In genomic region chr2:168194784-168195522, GRCh38 we compare ENCODE assay signal across 8 cellular contexts. TPM values are rescaled to one million over a fixed set of nuclear protein-coding genes. Genes with fewer than 3 reads are reported as not detected.
DNase-seq lines count a peak whose midpoint lies in the region; ATAC-seq, FAIRE-seq and TF ChIP-seq lines count a peak whose summit lies in the region.

No MANE protein-coding gene starts in this region.

- CTCF ChIA-PET in HepG2 (lab: Yijun Ruan, JAX; ENCODE audit: low intra/inter-chr PET ratio, low total read pairs) = no interaction called here

- no peak overlapping the region for H3K27ac ChIP-seq in HepG2 (ENCODE audit: extremely low read length, insufficient read depth, low read length)

- H3K4me3 ChIP-seq in HepG2 (replicated peaks in 1 of 3; ENCODE audit: insufficient read depth in 1 of 3, low read depth in 2 of 3, low read length in 3 of 3) = no peak overlapping the region

- no peaks in the 10 kb centered on the region for H3K27me3 ChIP-seq in HepG2 (ENCODE audit: control insufficient read depth in 1 of 2, insufficient read depth in 2 of 2, low read length in 2 of 2)

- no peak overlapping the region for H3K4me2 ChIP-seq in HepG2 (ENCODE audit: low read depth, low read length)

- no peak for FAIRE-seq in HepG2 (lab: Jason Lieb, UNC)

- DNase-seq in AG08395 (ENCODE audit: low spot score) (peak; percentile 58), HepG2 (ENCODE audit: low spot score) (no peak), NCI-H446 (lab: John Stamatoyannopoulos, UW) (no peak), COLO668 (lab: John Stamatoyannopoulos, UW; ENCODE audit: unreplicated experiment) (no peak)
- peak; percentile 29 to 51 for DNase-seq in activated CD4-positive, alpha-beta T cell treated with anti-CD3 and anti-CD28 coated beads, Interleukin-2, amount 50 U/mL, for 48 hours
- DNase-seq in effector CD8-positive, alpha-beta T cell (lab: John Stamatoyannopoulos, UW) = no peak

- peaks cover 52% of the 10 kb centered on the region for H3K79me2 ChIP-seq in HepG2 (ENCODE audit: insufficient read depth, low read length)

- TF ChIP-seq RAD21 in HepG2 (CRISPR knock-in tag; IDR thresholded peaks at IDR 0.05) = no peak

- no peak for TF ChIP-seq CTCF in HepG2 (CRISPR knock-in tag; IDR thresholded peaks at IDR 0.05)

- TF ChIP-seq EP300 in HepG2 (IDR thresholded peaks at IDR 0.05; ENCODE audit: low read depth in 2 of 2, low read length in 2 of 2) (no peak), HepG2 (CRISPR knock-in tag; IDR thresholded peaks at IDR 0.05; ENCODE audit: borderline replicate concordance) (no peak)

- H3K36me3 ChIP-seq in HepG2 (replicated peaks in 1 of 2; ENCODE audit: control insufficient read depth in 1 of 2, insufficient read depth in 2 of 2, low read length in 2 of 2) = peaks cover 3 to 5% of the 10 kb centered on the region in 2 experiments; a peak in 3 of 5 replicates

- no peaks in the 10 kb centered on the region for H3K9me3 ChIP-seq in HepG2 (ENCODE audit: low read length)

- no peak overlapping the region for H3K9ac ChIP-seq in HepG2 (ENCODE audit: insufficient read depth, low read depth, low read length)

- intact Hi-C loops in HepG2 (cut with micrococcal nuclease; ENCODE audit: unreplicated experiment) = loop anchor here (5.0 kb wide), 1 partner anchor 58 kb away; no protein-coding TSS in a partner anchor

- no peak for TF ChIP-seq POLR2A in HepG2 (IDR thresholded peaks at IDR 0.05; ENCODE audit: insufficient read depth in 1 of 2, low read depth in 2 of 2, low read length in 2 of 2)

- WGBS in HepG2 (ENCODE audit: low lambda C conversion rate) = 97% methylated on average over 7 of the region's 7 CpGs

- POLR2A ChIA-PET in HepG2 (lab: Yijun Ruan, JAX) = no interaction called here

- peak; percentile 96 for ATAC-seq in GM18909 (IDR thresholded peaks at IDR 0.05; ENCODE audit: poor library complexity, unreplicated experiment)
- ATAC-seq in HG03039 (IDR thresholded peaks at IDR 0.05; ENCODE audit: unreplicated experiment) = peak; percentile 96
- no peak for ATAC-seq in HepG2

- H3K4me1 ChIP-seq in HepG2 (ENCODE audit: insufficient read depth, low read length) = peaks cover 96% of the 10 kb centered on the region

- in situ Hi-C loops in HepG2 (cut with HindIII; ENCODE audit: extremely low pct_ligation_motif_present, low pct_unique_long_range_greater_than_20kb) = no loop called here

- no TSS peak for BruUV-seq in HepG2 (replicated peaks; lab: Mats Ljungman, UMichigan)

- H2AFZ ChIP-seq in HepG2 (ENCODE audit: low read length) = no peak overlapping the region

- no peaks in the 10 kb centered on the region for H4K20me1 ChIP-seq in HepG2 (ENCODE audit: insufficient read depth, low read length)

TF ChIP-seq in HepG2, 621 proteins besides CTCF, POLR2A, EP300 and RAD21 (continues in another document):
- TF ChIP-seq ZNF333 (CRISPR knock-in tag; IDR thresholded peaks at IDR 0.05; ENCODE audit: borderline replicate concordance) (no peak), KLF9 (CRISPR knock-in tag; IDR thresholded peaks at IDR 0.05; ENCODE audit: low read depth) (no peak), ARID4A (CRISPR knock-in tag; IDR thresholded peaks at IDR 0.05; ENCODE audit: borderline replicate concordance) (no peak), BORCS8-MEF2B (CRISPR knock-in tag; IDR thresholded peaks at IDR 0.05) (no peak), TBX3 (IDR thresholded peaks at IDR 0.05; ENCODE audit: borderline replicate concordance) (no peak), ZNF512B (CRISPR knock-in tag; IDR thresholded peaks at IDR 0.05; ENCODE audit: borderline replicate concordance) (no peak), CREM (IDR thresholded peaks at IDR 0.05) (no peak), CREM (CRISPR knock-in tag; IDR thresholded peaks at IDR 0.05) (no peak), LCORL (IDR thresholded peaks at IDR 0.05) (no peak), LCORL (CRISPR knock-in tag; IDR thresholded peaks at IDR 0.05) (no peak), GABPB1 (CRISPR knock-in tag; IDR thresholded peaks at IDR 0.05) (no peak), ZNF570 (CRISPR knock-in tag; IDR thresholded peaks at IDR 0.05; ENCODE audit: borderline replicate concordance) (no peak), RELA (CRISPR knock-in tag; IDR thresholded peaks at IDR 0.05) (no peak), ZNF747 (CRISPR knock-in tag; IDR thresholded peaks at IDR 0.05; ENCODE audit: borderline replicate concordance) (no peak)

RNA-seq across cellular contexts. Expression of gene STK39, which starts 52.4 kb away (rescaled TPM):
- total RNA-seq in HepG2 (2016; rRNA removed; fragmentation: Illumina TruSeq; extraction: Trizol) = 27.3 and 27.5 TPM in 2 replicates
- total RNA-seq in HepG2 (2016; cell fraction: cytosol; rRNA removed; fragmentation: Illumina TruSeq; extraction: Trizol; ENCODE audit: low read depth) = 38.8 and 42.4 TPM in 2 replicates
- 26.6 and 28.7 TPM in 2 replicates for total RNA-seq in HepG2 (2016; cell fraction: insoluble cytoplasmic fraction; rRNA removed; fragmentation: Illumina TruSeq; extraction: Trizol)
- 34.3 and 39.4 TPM in 2 replicates for total RNA-seq in HepG2 (2016; cell fraction: membrane; rRNA removed; fragmentation: Illumina TruSeq; extraction: Trizol)
- 28.1 and 30.8 TPM in 2 replicates for total RNA-seq in HepG2 (2016; cell fraction: nucleus; rRNA removed; fragmentation: Illumina TruSeq; extraction: Trizol)
- 34.7 and 38.4 TPM in 2 replicates for polyA plus RNA-seq in HepG2 (2011; rRNA removed)
- 19.6 and 35.4 TPM in 2 replicates for polyA plus RNA-seq in HepG2 (2011; cell fraction: cytosol; rRNA removed)
- 15.4 and 20.0 TPM in 2 replicates for polyA plus RNA-seq in HepG2 (2011; cell fraction: nucleus; rRNA removed)
- 37.9 and 40.1 TPM in 2 replicates for polyA plus RNA-seq in HepG2 (2012)
- 23.2 and 23.9 TPM in 2 replicates for polyA plus RNA-seq in HepG2 (2016; cell fraction: cytosol; fragmentation: Illumina TruSeq; extraction: Trizol; ENCODE audit: low read depth)
- 39.3 and 39.7 TPM in 2 replicates for polyA plus RNA-seq in HepG2 (2016; cell fraction: insoluble cytoplasmic fraction; fragmentation: Illumina TruSeq; extraction: Trizol; ENCODE audit: low read depth)
- 33.8 and 36.7 TPM in 2 replicates for polyA plus RNA-seq in HepG2 (2016; cell fraction: membrane; fragmentation: Illumina TruSeq; extraction: Trizol; ENCODE audit: low read depth)
- polyA plus RNA-seq in HepG2 (2016; cell fraction: nucleus; fragmentation: Illumina TruSeq; extraction: Trizol; ENCODE audit: insufficient read depth, low read depth) = 24.8 and 27.7 TPM in 2 replicates
- polyA minus RNA-seq in HepG2 (2011; rRNA and poly(A)+ RNA removed; ENCODE audit: low replicate concordance) = 2.6 and 29.6 TPM in 2 replicates
- polyA minus RNA-seq in HepG2 (2011; cell fraction: cytosol; rRNA and poly(A)+ RNA removed) = 29.1 and 30.6 TPM in 2 replicates
- 93.1 and 93.4 TPM in 2 replicates for polyA minus RNA-seq in HepG2 (2011; cell fraction: nucleus; rRNA and poly(A)+ RNA removed)

Comparison
In these comparisons a context has a peak if more than half of its experiments do, and no peak if none do; other contexts are left out.
1. DNase-seq: peak in AG08395 (single experiment) and activated CD4-positive, alpha-beta T cell treated with anti-CD3 and anti-CD28 coated beads, Interleukin-2, amount 50 U/mL, for 48 hours (2 of 2); none in effector CD8-positive, alpha-beta T cell (single experiment), HepG2 (single experiment), NCI-H446 (0 of 2) and COLO668 (single experiment).